Comparison of ENCODE assay signal across 30 cellular contexts in genomic region chr5:168693297-168693696, GRCh38.
"Had no signal": no experiment of that assay in that cellular context is flagged by ENCODE, and none has a peak within 500 bp of the region (broad histone marks: within the 10 kb centered on the region; RNA-seq: fewer than 3 reads in every experiment).

No MANE protein-coding gene starts in this region.

- H3K4me3 Mint-ChIP-seq: dendritic cell treated with granulocyte-macrophage colony-stimulating factor and Interleukin-4, amounts not matched to agents 40 ng/mL and 50 ng/mL, for 4 days; immature natural killer cell; memory B cell; naive thymus-derived CD4-positive, alpha-beta T cell; nephron; neural progenitor cell; type B pancreatic cell had no signal

- ATAC-seq: heart right ventricle; left lobe of liver; naive thymus-derived CD4-positive, alpha-beta T cell; psoas muscle; right cardiac atrium had no signal

- H3K36me3 ChIP-seq: colonic mucosa, esophagus squamous epithelium, heart right ventricle, neural progenitor cell, stomach, thyroid gland had no signal

- H3K9me3 Mint-ChIP-seq: dendritic cell treated with granulocyte-macrophage colony-stimulating factor and Interleukin-4, amounts not matched to agents 40 ng/mL and 50 ng/mL, for 4 days; immature natural killer cell; memory B cell; naive thymus-derived CD4-positive, alpha-beta T cell; nephron; type B pancreatic cell had no signal

- H3K9me3 ChIP-seq: colonic mucosa, esophagus squamous epithelium, heart right ventricle, psoas muscle, stomach, thyroid gland had no signal

- H3K4me2 ChIP-seq: neural progenitor cell had no signal

- DNase-seq: colonic mucosa; effector memory CD4-positive, alpha-beta T cell; erythroblast; esophagus squamous epithelium; foreskin melanocyte; glutamatergic neuron; heart right ventricle; hypothalamus; immature natural killer cell; midbrain; naive thymus-derived CD4-positive, alpha-beta T cell; psoas muscle; right cardiac atrium; stimulated activated CD4-positive, alpha-beta T cell treated with anti-CD3 and anti-CD28 coated beads, Interleukin-12 subunit alpha, Interleukin-12 subunit beta, amount 100 ng/mL, for 4 hours; stimulated activated CD4-positive, alpha-beta T cell treated with anti-CD3 and anti-CD28 coated beads, Interleukin-1b, Interleukin-23, amount 100 ng/mL, for 48 hours; stimulated activated CD4-positive, alpha-beta T cell treated with anti-CD3 and anti-CD28 coated beads, Interleukin-4, amount 100 ng/mL, for 1 hour; stimulated activated CD8-positive, alpha-beta memory T cell treated with anti-CD3 and anti-CD28 coated beads, Interleukin-4, amount 100 ng/mL, for 48 hours; stimulated activated naive CD4-positive, alpha-beta T cell treated with Interleukin-2 at 50 U/mL for 16 hours; stomach; thyroid gland had no signal

- H3K27ac Mint-ChIP-seq: dendritic cell treated with granulocyte-macrophage colony-stimulating factor and Interleukin-4, amounts not matched to agents 40 ng/mL and 50 ng/mL, for 4 days; immature natural killer cell; memory B cell; naive thymus-derived CD4-positive, alpha-beta T cell; nephron; neural progenitor cell; type B pancreatic cell had no signal

- H3K4me3 ChIP-seq: colonic mucosa, esophagus squamous epithelium, heart right ventricle, lung, neural progenitor cell, psoas muscle, skin epidermis, stomach, thyroid gland had no signal

- H3K9ac ChIP-seq: neural progenitor cell had no signal

- H3K36me3 Mint-ChIP-seq: immature natural killer cell; memory B cell; naive thymus-derived CD4-positive, alpha-beta T cell had no signal

- FAIRE-seq: endometrium, keratinocyte had no signal

- H3K4me1 Mint-ChIP-seq: immature natural killer cell; memory B cell; naive thymus-derived CD4-positive, alpha-beta T cell; neural progenitor cell had no signal

- H2AFZ ChIP-seq: neural progenitor cell had no signal

- H3K27ac ChIP-seq: colonic mucosa, esophagus squamous epithelium, heart right ventricle, neural progenitor cell, psoas muscle, stomach, thyroid gland had no signal

- H3K27me3 ChIP-seq: colonic mucosa, thyroid gland had no signal

- H3K4me1 ChIP-seq: colonic mucosa, neural progenitor cell, psoas muscle, stomach, thyroid gland had no signal
